ENCODE assay signal across 19 cellular contexts in genomic region chr2:28556303-28556702, GRCh38.
DNase-seq lines count a peak whose midpoint lies in the region; ATAC-seq, FAIRE-seq and TF ChIP-seq lines count a peak whose summit lies in the region.
"Had no signal": no experiment of that assay in that cellular context is flagged by ENCODE, and none has a peak within 500 bp of the region (broad histone marks: within the 10 kb centered on the region; RNA-seq: fewer than 3 reads in every experiment).

No MANE protein-coding gene starts in this region.

- no peak overlapping the region for H3K9ac ChIP-seq in HepG2 (ENCODE audit: insufficient read depth, low read depth, low read length)

- H3K9me3 ChIP-seq in HepG2 (ENCODE audit: low read length) (no peaks in the 10 kb centered on the region), small intestine (ENCODE audit: control insufficient read depth, low read depth) (no peaks in the 10 kb centered on the region), transverse colon (no peaks in the 10 kb centered on the region)
- H3K9me3 ChIP-seq: HAP-1 had no signal

- FAIRE-seq in HepG2 (lab: Jason Lieb, UNC) (no peak), small intestine (lab: Jason Lieb, UNC) (no peak)
- FAIRE-seq: GM12891, GM18507, H54 had no signal

- in situ Hi-C loops in HepG2 (cut with HindIII; ENCODE audit: extremely low pct_ligation_motif_present, low pct_unique_long_range_greater_than_20kb) = no loop called here
- in situ Hi-C loops in transverse colon (cut with MboI; ENCODE audit: low pct_ligation_motif_present in 1 of 4, low pct_unique_long_range_greater_than_20kb in 1 of 4, low sequenced_read_pairs in 3 of 4) = no loop called here

- H3K4me2 ChIP-seq in HepG2 (ENCODE audit: low read depth, low read length) = no peak overlapping the region

- BruUV-seq in HepG2 (replicated peaks; lab: Mats Ljungman, UMichigan) = no TSS peak

- no peak for ATAC-seq in HepG2
- ATAC-seq in HG03280 (IDR thresholded peaks at IDR 0.05; ENCODE audit: unreplicated experiment) = no peak

- TF ChIP-seq CTCF in HL-60 (IDR thresholded peaks at IDR 0.05; ENCODE audit: insufficient read depth, low read length) (no peak), HepG2 (CRISPR knock-in tag; IDR thresholded peaks at IDR 0.05) (no peak), transverse colon (IDR thresholded peaks at IDR 0.05) (no peak)

- no peak overlapping the region for H2AFZ ChIP-seq in HepG2 (ENCODE audit: low read length)

- 35% methylated on average over 4 of the region's 4 CpGs for WGBS in HepG2 (ENCODE audit: low lambda C conversion rate)
- WGBS in small intestine, 3 donors = 45 to 78% (median 66%) methylated on average over 4 of the region's 4 CpGs
- 77 to 100% methylated on average over 2 to 4 of the region's 4 CpGs for WGBS in transverse colon (ENCODE audit: low coverage in 1 of 2), 2 donors

- no peak for TF ChIP-seq EP300 in HepG2 (IDR thresholded peaks at IDR 0.05; ENCODE audit: low read depth in 2 of 2, low read length in 2 of 2)
- no peak for TF ChIP-seq EP300 in HepG2 (CRISPR knock-in tag; IDR thresholded peaks at IDR 0.05; ENCODE audit: borderline replicate concordance)
- no peak for TF ChIP-seq EP300 in transverse colon (IDR thresholded peaks at IDR 0.05; ENCODE audit: low read depth)

- no peaks in the 10 kb centered on the region for H4K20me1 ChIP-seq in HepG2 (ENCODE audit: insufficient read depth, low read length)

- TF ChIP-seq RAD21 in HepG2 (CRISPR knock-in tag; IDR thresholded peaks at IDR 0.05) = no peak

- POLR2A ChIA-PET in HepG2 (lab: Yijun Ruan, JAX) = no interaction called here

- H3K36me3 ChIP-seq in HepG2 (replicated peaks in 1 of 2; ENCODE audit: control insufficient read depth in 1 of 2, insufficient read depth in 2 of 2, low read length in 2 of 2) (no peaks in the 10 kb centered on the region), small intestine (ENCODE audit: control insufficient read depth in 2 of 2, insufficient read depth in 2 of 2, low read length in 2 of 2) (no peaks in the 10 kb centered on the region), transverse colon (no peaks in the 10 kb centered on the region)
- H3K36me3 ChIP-seq: HAP-1 had no signal

- H3K79me2 ChIP-seq in HepG2 (ENCODE audit: insufficient read depth, low read length) = no peaks in the 10 kb centered on the region

- H3K27ac ChIP-seq in HL-60 (replicated peaks) (peak overlapping the region; percentile 69), HepG2 (ENCODE audit: extremely low read length, insufficient read depth, low read length) (no peak overlapping the region), small intestine (ENCODE audit: low read depth in 1 of 2, low read length in 1 of 2) (no peak overlapping the region), transverse colon (no peak overlapping the region)

- intact Hi-C loops in HepG2 (cut with micrococcal nuclease; ENCODE audit: unreplicated experiment) (no loop called here), transverse colon (cut with DNase I; ENCODE audit: low total_unique reads) (no loop called here)

- TF ChIP-seq POLR2A in HepG2 (IDR thresholded peaks at IDR 0.05; ENCODE audit: insufficient read depth in 1 of 2, low read depth in 2 of 2, low read length in 2 of 2) (no peak), transverse colon (IDR thresholded peaks at IDR 0.05) (no peak)

- H3K27me3 ChIP-seq in HL-60 (ENCODE audit: insufficient read depth, poor library complexity, severe bottlenecking) = no peaks in the 10 kb centered on the region
- H3K27me3 ChIP-seq in HepG2 (ENCODE audit: control insufficient read depth in 1 of 2, insufficient read depth in 2 of 2, low read length in 2 of 2) = no peaks in the 10 kb centered on the region
- H3K27me3 ChIP-seq in small intestine (ENCODE audit: control insufficient read depth in 2 of 2, insufficient read depth in 2 of 2, low read length in 2 of 2) = no peaks in the 10 kb centered on the region
- no peaks in the 10 kb centered on the region for H3K27me3 ChIP-seq in transverse colon

- H3K4me3 ChIP-seq in HL-60 (replicated peaks; ENCODE audit: insufficient read depth, low read length) (no peak overlapping the region), HepG2 (replicated peaks in 1 of 3; ENCODE audit: insufficient read depth in 1 of 3, low read depth in 2 of 3, low read length in 3 of 3) (no peak overlapping the region), small intestine (ENCODE audit: low read depth in 1 of 2, low read length in 2 of 2) (no peak overlapping the region), transverse colon (no peak overlapping the region)
- H3K4me3 ChIP-seq: HAP-1 had no signal

- DNase-seq in HL-60 (ENCODE audit: low read depth in 1 of 2, low spot score in 1 of 2) (no peak), HepG2 (ENCODE audit: low spot score) (no peak), small intestine (peak; percentile 48), GF-D8 (lab: John Stamatoyannopoulos, UW) (no peak), transverse colon (no peak)
- DNase-seq: C1 segment of cervical spinal cord; Calu3; CD4-positive, alpha-beta memory T cell; COR-L47; DMS53; EL; GDM1; GOT3; HFFc6 had no signal

- H3K4me1 ChIP-seq in HepG2 (ENCODE audit: insufficient read depth, low read length) (no peaks in the 10 kb centered on the region), small intestine (ENCODE audit: control insufficient read depth in 2 of 2, insufficient read depth in 1 of 2, low read depth in 1 of 2, low read length in 1 of 2) (peaks cover 0 to 2% of the 10 kb centered on the region in 2 donors), transverse colon (no peaks in the 10 kb centered on the region)
- H3K4me1 ChIP-seq: HAP-1 had no signal

- CTCF ChIA-PET in HepG2 (lab: Yijun Ruan, JAX; ENCODE audit: low intra/inter-chr PET ratio, low total read pairs) = no interaction called here

TF ChIP-seq in HepG2, 621 proteins besides CTCF, POLR2A, EP300 and RAD21 (continues in another document):
- no peak for TF ChIP-seq CAMTA2 (CRISPR knock-in tag; IDR thresholded peaks at IDR 0.05; ENCODE audit: borderline replicate concordance)
- no peak for TF ChIP-seq SNAPC4 (CRISPR knock-in tag; IDR thresholded peaks at IDR 0.05)
- no peak for TF ChIP-seq DRAP1 (CRISPR knock-in tag; IDR thresholded peaks at IDR 0.05)
- no peak for TF ChIP-seq SSRP1 (CRISPR knock-in tag; IDR thresholded peaks at IDR 0.05)
- no peak for TF ChIP-seq ZNF121 (CRISPR knock-in tag; IDR thresholded peaks at IDR 0.05)
- 0 out of 2 replicates have a peak, but pooled peaks have one; percentile 26 for TF ChIP-seq MAFF (IDR thresholded peaks at IDR 0.05; ENCODE audit: low read depth, low read length)
- TF ChIP-seq ZBTB38 (CRISPR knock-in tag; IDR thresholded peaks at IDR 0.05) = no peak
